In genomic region chr19:45994989-45995714, GRCh38 we compare ENCODE assay signal across 8 cellular contexts. TPM values are rescaled to one million over a fixed set of nuclear protein-coding genes. Genes with fewer than 3 reads are reported as not detected.
DNase-seq lines count a peak whose midpoint lies in the region; ATAC-seq and TF ChIP-seq lines count a peak whose summit lies in the region.

Gene CCDC61 (plus strand): TSS chr19:45995467. CDS start chr19:46003019, 7,552 bp downstream.

- ATAC-seq in HG02870 (IDR thresholded peaks at IDR 0.05; ENCODE audit: unreplicated experiment) (peak; percentile 93), psoas muscle (peak; percentile 98 to 99 (median 98))

- peak; percentile 98 for DNase-seq in GM13977 (ENCODE audit: low spot score)
- peak; percentile 99 for DNase-seq in NCI-H146 treated with DMSO at 0.1 percent for 48 hours (lab: John Stamatoyannopoulos, UW; ENCODE audit: unreplicated experiment)
- DNase-seq in T-helper 1 cell, result peak; percentile 88 to 99 (median 94)
- peak; percentile 82 to 100 (median 97) for DNase-seq in amygdala (lab: John Stamatoyannopoulos, UW)
- DNase-seq in right atrium auricular region (ENCODE audit: low spot score), result peak; percentile 99
- DNase-seq in psoas muscle, result peak; percentile 91 to 96
- peak; percentile 100 for DNase-seq in vagina (ENCODE audit: extremely low spot score in 2 of 2)

- no peak for TF ChIP-seq CTCF in GM13977 (IDR thresholded peaks at IDR 0.05; ENCODE audit: extremely low read depth, insufficient read depth, missing control alignments)
- no peak for TF ChIP-seq CTCF in right atrium auricular region (IDR thresholded peaks at IDR 0.05)
- TF ChIP-seq CTCF in psoas muscle (IDR thresholded peaks at IDR 0.05), result no peak
- TF ChIP-seq CTCF in vagina (IDR thresholded peaks at IDR 0.05), result no peak

- H3K4me3 ChIP-seq in right atrium auricular region, result peak within 1 kb of the TSS; percentile 77 to 91
- H3K4me3 ChIP-seq in psoas muscle, result peak within 1 kb of the TSS; percentile 75
- H3K4me3 ChIP-seq in vagina, result peak within 1 kb of the TSS; percentile 77 to 80

- TF ChIP-seq POLR2A in vagina (IDR thresholded peaks at IDR 0.05), result peak in 1 of 2 donors; percentile 79

- intact Hi-C loops in psoas muscle (cut with DNase I), result loop anchor here (5.0 kb wide), 2 partner anchors 68 to 108 kb away; partner anchors contain the start of gene IRF2BP1 (in 1 of the 2)
- intact Hi-C loops in vagina (cut with DNase I), result no loop called here

- H3K4me1 ChIP-seq in right atrium auricular region (peaks cover 0 to 17% of the 10 kb centered on the region in 2 donors), psoas muscle (no peaks in the 10 kb centered on the region), vagina (peaks cover 28% of the 10 kb centered on the region)

- H3K36me3 ChIP-seq in right atrium auricular region, result no peaks in the 10 kb centered on the region
- H3K36me3 ChIP-seq in psoas muscle (ENCODE audit: insufficient read depth in 1 of 2, low read depth in 1 of 2), result peaks cover 0 to 10% of the 10 kb centered on the region in 2 donors
- H3K36me3 ChIP-seq in vagina, result no peaks in the 10 kb centered on the region

- WGBS in psoas muscle, 3 donors, result 0 to 1% (median 0%) methylated on average over 34 of the region's 34 CpGs

- in situ Hi-C loops in GM13977 (cut with MboI; ENCODE audit: low pct_unique_long_range_greater_than_20kb, low sequenced_read_pairs, unreplicated experiment), result no loop called here

- H3K27me3 ChIP-seq in right atrium auricular region, result no peaks in the 10 kb centered on the region
- peaks cover 0 to 7% (median 7%) of the 10 kb centered on the region in 3 donors for H3K27me3 ChIP-seq in psoas muscle (ENCODE audit: insufficient read depth in 3 of 3, low read length in 2 of 3)
- H3K27me3 ChIP-seq in vagina, result no peaks in the 10 kb centered on the region

- H3K9me3 ChIP-seq in right atrium auricular region, result no peaks in the 10 kb centered on the region
- no peaks in the 10 kb centered on the region for H3K9me3 ChIP-seq in psoas muscle
- no peaks in the 10 kb centered on the region for H3K9me3 ChIP-seq in vagina

- H3K27ac ChIP-seq in right atrium auricular region, result peak within 1 kb of the TSS; percentile 69 to 81
- peak within 1 kb of the TSS; percentile 81 for H3K27ac ChIP-seq in psoas muscle
- no peak within 1 kb of the TSS for H3K27ac ChIP-seq in vagina

RNA-seq across cellular contexts. Expression of gene CCDC61, which starts in this region (rescaled TPM):
- total RNA-seq in right atrium auricular region, result 1 to 10 TPM; 5.3 to 7.8 TPM
- 1 to 10 TPM; 4.9 to 6.2 (median 5.5) TPM for total RNA-seq in psoas muscle
- 1 to 10 TPM; 2.9 to 5.3 (median 4.0) TPM for polyA plus RNA-seq in psoas muscle
- total RNA-seq in vagina, result 36.3 TPM
